ENCODE assay signal across 9 cellular contexts in the genomic region with DNA sequence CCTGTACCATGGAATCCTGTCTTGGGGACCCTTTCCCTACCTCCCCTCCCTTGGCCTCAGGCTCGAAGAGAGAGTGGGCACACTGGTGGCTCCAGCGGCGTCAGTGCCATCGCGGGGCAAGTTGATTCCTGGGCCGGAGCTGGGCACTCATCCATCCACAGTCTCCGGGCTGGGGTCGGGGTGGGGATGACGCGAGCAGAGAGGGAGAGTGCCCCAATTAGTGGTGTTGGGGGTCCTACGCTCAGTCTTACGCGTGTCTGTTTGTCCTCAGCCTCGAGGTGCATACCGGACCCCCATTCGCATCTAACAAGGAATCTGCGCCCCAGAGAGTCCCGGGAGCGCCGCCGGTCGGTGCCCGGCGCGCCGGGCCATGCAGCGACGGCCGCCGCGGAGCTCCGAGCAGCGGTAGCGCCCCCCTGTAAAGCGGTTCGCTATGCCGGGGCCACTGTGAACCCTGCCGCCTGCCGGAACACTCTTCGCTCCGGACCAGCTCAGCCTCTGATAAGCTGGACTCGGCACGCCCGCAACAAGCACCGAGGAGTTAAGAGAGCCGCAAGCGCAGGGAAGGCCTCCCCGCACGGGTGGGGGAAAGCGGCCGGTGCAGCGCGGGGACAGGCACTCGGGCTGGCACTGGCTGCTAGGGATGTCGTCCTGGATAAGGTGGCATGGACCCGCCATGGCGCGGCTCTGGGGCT. TPM values are rescaled to one million over a fixed set of nuclear protein-coding genes. Genes with fewer than 3 reads are reported as not detected.
A peak's percentile ranks its signal among the peaks of the same experiment; 100 is the strongest.
DNase-seq lines count a peak whose midpoint lies in the region; FAIRE-seq and TF ChIP-seq lines count a peak whose summit lies in the region.
"Had no signal": no experiment of that assay in that cellular context is flagged by ENCODE, and none has a peak within 500 bp of the region (broad histone marks: within the 10 kb centered on the region; RNA-seq: fewer than 3 reads in every experiment).

No MANE protein-coding gene starts in this region.

- no peak overlapping the region for H2BK20ac ChIP-seq in H9 (ENCODE audit: low read depth, low read length, poor library complexity, severe bottlenecking)

- H2BK120ac ChIP-seq in H9 (ENCODE audit: low read depth, low read length, poor library complexity, severe bottlenecking) = no peak overlapping the region

- H3K9me3 ChIP-seq in H9 (ENCODE audit: control insufficient read depth, low read depth, low read length) = no peaks in the 10 kb centered on the region
- no peaks in the 10 kb centered on the region for H3K9me3 ChIP-seq in ascending aorta
- H3K9me3 ChIP-seq in iPS-18a (ENCODE audit: control insufficient read depth, low read depth, low read length) = no peaks in the 10 kb centered on the region
- no peaks in the 10 kb centered on the region for H3K9me3 ChIP-seq in small intestine (ENCODE audit: control insufficient read depth, low read depth)
- H3K9me3 ChIP-seq: SJSA1 had no signal

- no peak overlapping the region for H2BK15ac ChIP-seq in H9 (ENCODE audit: low read depth, low read length)

- H3K23ac ChIP-seq in H9 (ENCODE audit: insufficient read length, low read depth, low read length) = no peak overlapping the region

- H3K27me3 Mint-ChIP-seq in H9 (ENCODE audit: low read depth) = peaks cover 92% of the 10 kb centered on the region

- H4K8ac ChIP-seq in H9 (replicated peaks; ENCODE audit: insufficient read length, low read depth, low read length) = no peak overlapping the region

- peaks cover 41% of the 10 kb centered on the region; the same call in 1 of the 2 replicates for H3K27me3 ChIP-seq in H9 (ENCODE audit: insufficient read depth, low read length)
- no peaks in the 10 kb centered on the region for H3K27me3 ChIP-seq in ascending aorta
- peaks cover 73% of the 10 kb centered on the region for H3K27me3 ChIP-seq in iPS-18a (ENCODE audit: control insufficient read depth, insufficient read depth, low read length)
- peaks cover 23 to 28% of the 10 kb centered on the region in 2 donors for H3K27me3 ChIP-seq in small intestine (ENCODE audit: control insufficient read depth in 2 of 2, insufficient read depth in 2 of 2, low read length in 2 of 2)

- no peak for FAIRE-seq in small intestine (lab: Jason Lieb, UNC)

- DNase-seq in H9 (peak; percentile 70), ascending aorta (ENCODE audit: low spot score in 2 of 2) (peak in 1 of 2 donors; percentile 65), DMS153 treated with DMSO at 0.1 percent for 48 hours (lab: John Stamatoyannopoulos, UW; ENCODE audit: unreplicated experiment) (no peak), COLO829 (ENCODE audit: low spot score) (no peak), small intestine (no peak)

- no CpG with 5 or more reads among the region's 58 CpGs for WGBS in H9 (ENCODE audit: extremely low coverage, insufficient read length, low lambda C conversion rate)
- whole genome bisulfite sequencing in small intestine, 3 donors = 3 to 8% (median 7%) methylated on average over 53 to 58 of the region's 58 CpGs

- H3K4me3 ChIP-seq in ascending aorta (peak overlapping the region; percentile 43 to 77), iPS-18a (ENCODE audit: low read length) (peak overlapping the region; percentile 66), skin epidermis (peak overlapping the region; percentile 24 to 59 (median 37)), small intestine (ENCODE audit: low read depth in 1 of 2, low read length in 2 of 2) (no peak overlapping the region)

- intact Hi-C loops in ascending aorta (cut with DNase I) = loop anchor here (5.0 kb wide), 1 partner anchor 182 kb away; no protein-coding TSS in a partner anchor

- no peaks in the 10 kb centered on the region for H3K36me3 Mint-ChIP-seq in H9 (ENCODE audit: insufficient read depth in 1 of 3, low read depth in 3 of 3)

- H3K27ac ChIP-seq in H9 (ENCODE audit: insufficient read length, low read depth, low read length) = no peak overlapping the region
- peak overlapping the region; percentile 64 to 67 for H3K27ac ChIP-seq in ascending aorta
- H3K27ac ChIP-seq in iPS-18a (ENCODE audit: low read length) = no peak overlapping the region
- peak overlapping the region in 14 of 21 experiments; percentile 22 to 90 (median 84) for H3K27ac ChIP-seq in skin epidermis
- H3K27ac ChIP-seq in small intestine (ENCODE audit: low read depth in 1 of 2, low read length in 1 of 2) = no peak overlapping the region
- H3K27ac ChIP-seq: epithelial cell of prostate, SJSA1 had no signal

- H3K79me2 ChIP-seq in H9 (ENCODE audit: insufficient read depth, low read length) = no peaks in the 10 kb centered on the region

- H3K4me1 ChIP-seq in H9 (ENCODE audit: insufficient read depth, low read length) = no peaks in the 10 kb centered on the region
- no peaks in the 10 kb centered on the region for H3K4me1 ChIP-seq in ascending aorta
- peaks cover 8% of the 10 kb centered on the region for H3K4me1 ChIP-seq in iPS-18a (ENCODE audit: control insufficient read depth, low read depth, low read length)
- H3K4me1 ChIP-seq in small intestine (ENCODE audit: control insufficient read depth in 2 of 2, insufficient read depth in 1 of 2, low read depth in 1 of 2, low read length in 1 of 2) = no peaks in the 10 kb centered on the region

- peaks cover 0 to under 1% of the 10 kb centered on the region in 2 experiments; a peak in 1 of 5 replicates for H3K9me3 Mint-ChIP-seq in H9

- H3K18ac ChIP-seq in H9 (ENCODE audit: insufficient read length, low read depth, low read length) = no peak overlapping the region

- no peak overlapping the region for H2AFZ ChIP-seq in H9 (ENCODE audit: low read length)

- no peaks in the 10 kb centered on the region for H4K20me1 ChIP-seq in H9 (ENCODE audit: control insufficient read depth, insufficient read depth, insufficient read length)

- H2AK5ac ChIP-seq in H9 (ENCODE audit: insufficient read length, low read length) = no peak overlapping the region

- no peak overlapping the region for H2BK12ac ChIP-seq in H9 (ENCODE audit: insufficient read length, low read depth, low read length)

- H3K9ac ChIP-seq in H9 (ENCODE audit: extremely low read depth, insufficient read length, low read length) (no peak overlapping the region), iPS-18a (ENCODE audit: low read length) (no peak overlapping the region)

- H3K4me1 Mint-ChIP-seq in H9 = peaks cover 21 to 23% of the 10 kb centered on the region in 2 experiments

- H3K79me1 ChIP-seq in H9 (ENCODE audit: insufficient read depth, low read depth, low read length, poor library complexity, severe bottlenecking) = no peaks in the 10 kb centered on the region

- peak overlapping the region; percentile 56 to 81 for H3K4me3 Mint-ChIP-seq in H9

- no peak overlapping the region for H3T11ph ChIP-seq in H9 (ENCODE audit: low read length)

- H3K4ac ChIP-seq in H9 (ENCODE audit: low read depth, low read length) = no peak overlapping the region

- no peak overlapping the region for H4K91ac ChIP-seq in H9 (ENCODE audit: insufficient read length, low read depth, low read length)

- H3K14ac ChIP-seq in H9 (ENCODE audit: insufficient read depth, low read length) = no peak overlapping the region; the same call in 1 of the 2 replicates

- no peak overlapping the region for H3K27ac Mint-ChIP-seq in H9

- H3K4me2 ChIP-seq in H9 (ENCODE audit: insufficient read depth, insufficient read length, low read length) = peak overlapping the region; percentile 65

- TF ChIP-seq CTCF in H9 (conservative IDR thresholded peaks at IDR 0.05) (no peak; the same call in 2 of the 3 replicates), ascending aorta (IDR thresholded peaks at IDR 0.05) (no peak)

- H4K5ac ChIP-seq in H9 (ENCODE audit: insufficient read length, low read depth, low read length) = no peak overlapping the region

- no peak overlapping the region for H2BK5ac ChIP-seq in H9 (ENCODE audit: insufficient read length, low read length)

- H3K36me3 ChIP-seq in ascending aorta (no peaks in the 10 kb centered on the region), iPS-18a (ENCODE audit: control insufficient read depth, low read depth, low read length) (no peaks in the 10 kb centered on the region), small intestine (ENCODE audit: control insufficient read depth in 2 of 2, insufficient read depth in 2 of 2, low read length in 2 of 2) (no peaks in the 10 kb centered on the region)
- H3K36me3 ChIP-seq: SJSA1 had no signal

- no peak overlapping the region for H3K56ac ChIP-seq in H9 (ENCODE audit: insufficient read length, low read depth, low read length)

- H3K23me2 ChIP-seq in H9 (ENCODE audit: insufficient read length, low read depth, low read length, poor library complexity, severe bottlenecking) = peaks cover 29% of the 10 kb centered on the region

RNA-seq across cellular contexts. Expression of a gene that starts 0.7 kb away (rescaled TPM):
- total RNA-seq in H9 (2021) = 0.02 TPM in 1 of 2 replicates, not detected in the other
- 23.8 TPM for total RNA-seq in ascending aorta
- polyA plus RNA-seq in small intestine = 1 to 10 TPM in 1 of 3 donors, not detected in 2; 1.1 TPM

Comparison
In these comparisons a context has a peak if more than half of its experiments do, and no peak if none do; other contexts are left out.
1. H3K27ac ChIP-seq: peak in ascending aorta (2 of 2) and skin epidermis (14 of 21); none in H9 (single experiment), iPS-18a (single experiment) and small intestine (0 of 2).
2. H3K4me3 ChIP-seq: peak in ascending aorta (2 of 2), iPS-18a (single experiment) and skin epidermis (7 of 7); none in small intestine (0 of 2).
3. RNA of a gene that starts 0.7 kb away (total RNA-seq): 23.8 TPM in ascending aorta (single experiment); 0.02 TPM in H9; every median in the first group is over 10 times any median in the second.